12 cellular contexts compared by ENCODE assay signal in genomic region chr2:215784371-215784783, GRCh38.
A peak's percentile ranks its signal among the peaks of the same experiment; 100 is the strongest.
DNase-seq lines count a peak whose midpoint lies in the region; ATAC-seq and TF ChIP-seq lines count a peak whose summit lies in the region.
"Had no signal": no experiment of that assay in that cellular context is flagged by ENCODE, and none has a peak within 500 bp of the region (broad histone marks: within the 10 kb centered on the region; RNA-seq: fewer than 3 reads in every experiment).

No MANE protein-coding gene starts in this region.

- no peak for ATAC-seq in HG03342 (IDR thresholded peaks at IDR 0.05; ENCODE audit: unreplicated experiment)

- no peak overlapping the region for H3K4me2 ChIP-seq in PC-9
- peak overlapping the region; percentile 57 for H3K4me2 ChIP-seq in fibroblast of lung (ENCODE audit: extremely low read depth, insufficient read depth, low read length)
- no peak overlapping the region for H3K4me2 ChIP-seq in neural progenitor cell

- no TSS peak for BruUV-seq in PC-9 (replicated peaks; lab: Mats Ljungman, UMichigan)

- H4K20me1 ChIP-seq in PC-9 (ENCODE audit: insufficient read depth), result no peaks in the 10 kb centered on the region
- no peaks in the 10 kb centered on the region for H4K20me1 ChIP-seq in fibroblast of lung (ENCODE audit: control insufficient read depth, extremely low read depth, insufficient read depth, low read length)
- H4K20me1 ChIP-seq in neural progenitor cell (ENCODE audit: low read depth), result no peaks in the 10 kb centered on the region

- H3K27me3 ChIP-seq in AG04450 (ENCODE audit: control insufficient read depth, insufficient read depth, low read length) (no peaks in the 10 kb centered on the region), PC-9 (ENCODE audit: insufficient read depth, low read depth) (no peaks in the 10 kb centered on the region), fibroblast of lung (ENCODE audit: control insufficient read depth, insufficient read depth, low read length) (no peaks in the 10 kb centered on the region), neural progenitor cell (no peaks in the 10 kb centered on the region)

- no peaks in the 10 kb centered on the region for H3K79me2 ChIP-seq in PC-9 (ENCODE audit: low read depth)
- H3K79me2 ChIP-seq in fibroblast of lung (ENCODE audit: control insufficient read depth, insufficient read depth, low read length), result no peaks in the 10 kb centered on the region
- H3K79me2 ChIP-seq in neural progenitor cell (ENCODE audit: low read depth), result no peaks in the 10 kb centered on the region

- TF ChIP-seq CTCF in AG04450 (IDR thresholded peaks at IDR 0.05; ENCODE audit: low read depth, low read length) (no peak), PC-9 (conservative IDR thresholded peaks at IDR 0.05) (no peak), fibroblast of lung (conservative IDR thresholded peaks at IDR 0.05 in 1 of 2, IDR thresholded peaks at IDR 0.05 in 1 of 2; ENCODE audit: low read depth in 1 of 2, low read length in 2 of 2) (no peak), neural progenitor cell (IDR thresholded peaks at IDR 0.05) (no peak)

- intact Hi-C loops in PC-9 (cut with micrococcal nuclease; ENCODE audit: unreplicated experiment), result no loop called here

- H3K4me1 ChIP-seq in PC-9 (replicated peaks; ENCODE audit: insufficient read depth), result no peaks in the 10 kb centered on the region
- H3K4me1 ChIP-seq in fibroblast of lung (ENCODE audit: control insufficient read depth, extremely low read depth, insufficient read depth, low read length), result no peaks in the 10 kb centered on the region
- H3K4me1 ChIP-seq in neural progenitor cell, result no peaks in the 10 kb centered on the region

- H2AFZ ChIP-seq in PC-9, result peak overlapping the region; percentile 31; the same call in 1 of the 2 replicates
- peak overlapping the region; percentile 57 for H2AFZ ChIP-seq in fibroblast of lung (ENCODE audit: low read length)
- H2AFZ ChIP-seq in neural progenitor cell (replicated peaks), result peak overlapping the region; percentile 68

- H3K9me3 ChIP-seq in AG04450 (ENCODE audit: control insufficient read depth, insufficient read depth, low read length) (no peaks in the 10 kb centered on the region), PC-9 (ENCODE audit: insufficient read depth, low read depth) (no peaks in the 10 kb centered on the region), fibroblast of lung (ENCODE audit: control insufficient read depth, insufficient read depth, low read depth, low read length) (no peaks in the 10 kb centered on the region), neural progenitor cell (ENCODE audit: low read depth) (no peaks in the 10 kb centered on the region)

- H3K4me3 ChIP-seq in AG04450 (ENCODE audit: low read depth, low read length), result no peak overlapping the region
- no peak overlapping the region for H3K4me3 ChIP-seq in PC-9
- H3K4me3 ChIP-seq in fibroblast of lung (replicated peaks in 1 of 4; ENCODE audit: control extremely low read depth in 1 of 4, insufficient read depth in 1 of 4, low read depth in 3 of 4, low read length in 4 of 4), result no peak overlapping the region
- H3K4me3 ChIP-seq in neural progenitor cell, result no peak overlapping the region

- H3K9me3 Mint-ChIP-seq in neural progenitor cell, result peaks cover 7% of the 10 kb centered on the region

- H3K27me3 Mint-ChIP-seq in neural progenitor cell (ENCODE audit: insufficient read depth, low read depth), result peaks cover 4% of the 10 kb centered on the region

- H3K27ac ChIP-seq in AG04450 (ENCODE audit: low read depth, low read length) (peak overlapping the region; percentile 86), PC-9 (no peak overlapping the region), fibroblast of lung (ENCODE audit: insufficient read depth, low read length) (peak overlapping the region; percentile 69), neural progenitor cell (no peak overlapping the region)

- peak overlapping the region; percentile 98 for H3K27ac Mint-ChIP-seq in neural progenitor cell
- H3K27ac Mint-ChIP-seq: CD14-positive monocyte had no signal

- peaks cover 55% of the 10 kb centered on the region for H3K4me1 Mint-ChIP-seq in neural progenitor cell

- H3F3A ChIP-seq in PC-9 (ENCODE audit: insufficient read depth, low read depth) (no peaks in the 10 kb centered on the region), neural progenitor cell (ENCODE audit: low read depth) (no peaks in the 10 kb centered on the region)

- CTCF ChIA-PET in AG04450 (lab: Charles Lee), result interaction anchor here (1.9 kb wide), 1 partner anchor 12 kb away, joined by 4 read pairs; no protein-coding TSS in a partner anchor
- CTCF ChIA-PET in PC-9 (lab: Charles Lee), result no interaction called here

- DNase-seq in AG04450 (ENCODE audit: low read depth, low spot score), result peak; percentile 84
- no peak for DNase-seq in PC-9
- peak; percentile 76 to 97 for DNase-seq in fibroblast of lung (ENCODE audit: low read depth in 2 of 2)
- DNase-seq in neural progenitor cell (ENCODE audit: low spot score), result no peak
- no peak for DNase-seq in NCI-H524 (lab: John Stamatoyannopoulos, UW)
- DNase-seq in NOMO-1 (lab: John Stamatoyannopoulos, UW; ENCODE audit: unreplicated experiment in 2 of 2), result no peak
- no peak for DNase-seq in T1000 (lab: John Stamatoyannopoulos, UW)
- DNase-seq: effector CD4-positive, alpha-beta T cell; NCI-H1436; OCI-M1 had no signal

- H3K36me3 ChIP-seq in PC-9 (ENCODE audit: low read depth) (no peaks in the 10 kb centered on the region), fibroblast of lung (ENCODE audit: control insufficient read depth, insufficient read depth, low read length) (no peaks in the 10 kb centered on the region), neural progenitor cell (no peaks in the 10 kb centered on the region)

- POLR2A ChIA-PET in AG04450 (lab: Yijun Ruan, JAX), result interaction anchor here (0.6 to 1.5 kb wide), 12 partner anchors 8 to 393 kb away, joined by 3 to 9 read pairs (median 4); no protein-coding TSS in a partner anchor
- POLR2A ChIA-PET in PC-9 (lab: Charles Lee; ENCODE audit: unreplicated experiment), result no interaction called here

- H3K36me3 Mint-ChIP-seq in neural progenitor cell, result peaks cover 4% of the 10 kb centered on the region
- H3K36me3 Mint-ChIP-seq: CD14-positive monocyte had no signal

- no peaks in the 10 kb centered on the region; the same call in 1 of the 2 replicates for H3K9me2 ChIP-seq in PC-9 (ENCODE audit: insufficient read depth)

- H3K9ac ChIP-seq in fibroblast of lung (ENCODE audit: insufficient read depth, low read length) (no peak overlapping the region), neural progenitor cell (no peak overlapping the region)

- H3K4me3 Mint-ChIP-seq in neural progenitor cell, result no peak overlapping the region
- H3K4me3 Mint-ChIP-seq: CD14-positive monocyte had no signal

Comparison
In these comparisons a context has a peak if more than half of its experiments do, and no peak if none do; other contexts are left out.
1. DNase-seq: peak in AG04450 (single experiment) and fibroblast of lung (2 of 2); none in PC-9 (0 of 2), neural progenitor cell (single experiment), NCI-H524 (0 of 2), NOMO-1 (0 of 2) and T1000 (single experiment).
2. H3K27ac ChIP-seq: peak in AG04450 (single experiment) and fibroblast of lung (single experiment); none in PC-9 (single experiment) and neural progenitor cell (single experiment).
3. Peak in every context shown above with its lines, with median percentiles within 50 percentile points of each other: H2AFZ ChIP-seq.